In the genomic region with DNA sequence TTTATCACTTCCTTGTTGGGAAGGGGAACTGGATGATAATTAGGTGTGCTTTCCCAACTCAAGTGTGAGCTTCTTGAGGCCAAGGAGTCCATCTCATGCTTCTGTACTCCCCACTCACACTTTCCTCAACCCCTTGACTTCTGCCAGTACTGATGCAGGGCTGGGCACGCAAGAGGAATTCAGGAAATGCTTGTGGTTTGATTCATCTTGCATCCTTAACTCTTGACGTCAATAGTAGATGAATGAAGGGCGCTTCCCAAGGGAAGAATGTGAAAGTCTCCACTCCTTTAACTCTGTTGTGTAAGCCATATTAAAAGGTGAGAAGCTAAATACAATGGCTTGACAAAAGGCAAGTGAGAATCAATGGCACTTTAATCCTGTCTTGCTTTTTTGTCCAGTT, we compare ENCODE assay signal across 12 cellular contexts.
DNase-seq lines count a peak whose midpoint lies in the region; ATAC-seq and TF ChIP-seq lines count a peak whose summit lies in the region.
"Had no signal": no experiment of that assay in that cellular context is flagged by ENCODE, and none has a peak within 500 bp of the region (broad histone marks: within the 10 kb centered on the region; RNA-seq: fewer than 3 reads in every experiment).

No MANE protein-coding gene starts in this region.

- no peaks in the 10 kb centered on the region for H3K9me3 ChIP-seq in SK-N-SH

- H3K9me2 ChIP-seq in SK-N-SH: no peaks in the 10 kb centered on the region

- peak; percentile 92 for DNase-seq in H4 (ENCODE audit: low spot score)
- DNase-seq in SK-N-SH: no peak
- peak; percentile 38 to 73 for DNase-seq in foreskin fibroblast
- DNase-seq in smooth muscle cell of the brain vasculature (ENCODE audit: low read depth, low spot score): peak; percentile 35
- DNase-seq in activated T-cell treated with anti-CD3 and anti-CD28 coated beads for 4 hours: no peak
- no peak for DNase-seq in NCI-H1436 (lab: John Stamatoyannopoulos, UW)
- DNase-seq in NCI-H510A treated with DMSO at 0.1 percent for 48 hours (lab: John Stamatoyannopoulos, UW): no peak
- DNase-seq: activated CD4-positive, alpha-beta T cell treated with anti-CD3 and anti-CD28 coated beads for 36 hours; activated naive CD4-positive, alpha-beta T cell treated with anti-CD3 and anti-CD28 coated beads, Interleukin-2, amount 50 U/mL, for 16 hours; NCI-H1092; stimulated activated naive CD8-positive, alpha-beta T cell treated with anti-CD3 and anti-CD28 coated beads, Interleukin-15, amount 100 ng/mL, for 72 hours had no signal

- H3K9ac ChIP-seq in SK-N-SH: no peak overlapping the region

- POLR2A ChIA-PET in SK-N-SH (lab: Yijun Ruan, JAX): no interaction called here

- H3F3A ChIP-seq in SK-N-SH (replicated peaks; ENCODE audit: insufficient read depth): no peaks in the 10 kb centered on the region

- no peaks in the 10 kb centered on the region for H3K36me3 ChIP-seq in SK-N-SH (replicated peaks in 1 of 2; ENCODE audit: control insufficient read depth in 1 of 2, insufficient read depth in 2 of 2, low read length in 1 of 2)

- TF ChIP-seq CTCF in SK-N-SH (IDR thresholded peaks at IDR 0.05): no peak
- no peak for TF ChIP-seq CTCF in foreskin fibroblast (IDR thresholded peaks at IDR 0.05; ENCODE audit: low read depth, low read length)

- H3K79me2 ChIP-seq in SK-N-SH (ENCODE audit: insufficient read depth): no peaks in the 10 kb centered on the region

- no peaks in the 10 kb centered on the region for H3K27me3 ChIP-seq in SK-N-SH (ENCODE audit: insufficient read depth)

- peak overlapping the region in 1 of 2 experiments; percentile 36; a peak in 2 of 4 replicates for H3K27ac ChIP-seq in SK-N-SH (ENCODE audit: low read depth in 2 of 2, low read length in 1 of 2)

- ATAC-seq in GM21786 (IDR thresholded peaks at IDR 0.05; ENCODE audit: unreplicated experiment): no peak
- ATAC-seq: activated CD4-positive, alpha-beta T cell treated with anti-CD3 and anti-CD28 coated beads for 36 hours; stimulated activated naive CD8-positive, alpha-beta T cell treated with anti-CD3 and anti-CD28 coated beads, Interleukin-15, amount 100 ng/mL, for 72 hours had no signal

- H4K20me1 ChIP-seq in SK-N-SH (ENCODE audit: insufficient read depth): no peaks in the 10 kb centered on the region

- TF ChIP-seq EP300 in SK-N-SH (IDR thresholded peaks at IDR 0.05; ENCODE audit: borderline replicate concordance in 1 of 2, low read depth in 1 of 2, low read length in 1 of 2): no peak

- CTCF ChIA-PET in SK-N-SH (lab: Yijun Ruan, JAX): no interaction called here

- H2AFZ ChIP-seq in SK-N-SH (ENCODE audit: low read depth): no peak overlapping the region

- 10% methylated on average over 3 of the region's 3 CpGs for WGBS in SK-N-SH (ENCODE audit: low lambda C conversion rate)

- TF ChIP-seq RAD21 in SK-N-SH (IDR thresholded peaks at IDR 0.05; ENCODE audit: low read length): no peak

- H3K4me3 ChIP-seq in SK-N-SH (ENCODE audit: low read depth in 2 of 2, low read length in 1 of 2) (no peak overlapping the region), foreskin fibroblast (ENCODE audit: low read depth in 1 of 2, low read length in 2 of 2) (no peak overlapping the region)

- H3K4me2 ChIP-seq in SK-N-SH: no peak overlapping the region

- H3K4me1 ChIP-seq in SK-N-SH (ENCODE audit: control insufficient read depth in 1 of 2, insufficient read depth in 2 of 2, low read depth in 1 of 2, low read length in 1 of 2): no peaks in the 10 kb centered on the region

TF ChIP-seq in SK-N-SH, 30 proteins besides CTCF, POLR2A, EP300 and RAD21:
- TF ChIP-seq JUND (IDR thresholded peaks at IDR 0.05) (peak; percentile 15; the same call in 1 of the 2 replicates), SMC3 (IDR thresholded peaks at IDR 0.05; ENCODE audit: low read depth, low read length) (no peak), RCOR1 (IDR thresholded peaks at IDR 0.05; ENCODE audit: low read length) (no peak), TCF12 (IDR thresholded peaks at IDR 0.05) (no peak), FOSL2 (IDR thresholded peaks at IDR 0.05; ENCODE audit: borderline replicate concordance, low read depth) (peak; percentile 48; the same call in 1 of the 2 replicates), FOXM1 (IDR thresholded peaks at IDR 0.05; ENCODE audit: low read depth) (no peak)

Comparison
In these comparisons a context has a peak if more than half of its experiments do, and no peak if none do; other contexts are left out.
1. DNase-seq: peak in H4 (single experiment), foreskin fibroblast (2 of 2) and smooth muscle cell of the brain vasculature (single experiment); none in SK-N-SH (single experiment), activated T-cell treated with anti-CD3 and anti-CD28 coated beads for 4 hours (single experiment), NCI-H1436 (single experiment) and NCI-H510A treated with DMSO at 0.1 percent for 48 hours (single experiment).